8 cellular contexts compared by ENCODE assay signal in the genomic region with DNA sequence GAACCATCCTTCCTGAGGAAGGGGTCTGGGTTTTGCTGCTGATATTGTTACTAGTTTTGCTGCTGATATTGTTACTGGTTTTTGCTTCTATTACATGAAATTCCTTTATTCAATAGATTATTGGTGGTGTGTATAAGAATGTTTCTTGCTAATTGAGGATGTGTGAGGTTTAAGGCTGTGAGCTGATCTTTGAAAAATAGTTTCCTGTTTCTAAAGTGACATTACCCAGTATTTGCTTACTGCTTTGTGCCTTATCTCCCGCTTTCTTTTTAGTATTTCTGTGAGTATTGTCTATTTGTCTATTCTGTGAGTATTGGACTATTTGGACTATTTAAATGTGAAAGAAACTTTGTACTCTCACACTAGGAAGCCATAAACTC. TPM values are rescaled to one million over a fixed set of nuclear protein-coding genes. Genes with fewer than 3 reads are reported as not detected.
DNase-seq lines count a peak whose midpoint lies in the region; ATAC-seq, FAIRE-seq and TF ChIP-seq lines count a peak whose summit lies in the region.

No MANE protein-coding gene starts in this region.

- peaks cover 13% of the 10 kb centered on the region for H3K36me3 Mint-ChIP-seq in Calu3 (ENCODE audit: insufficient read depth, unreplicated experiment)
- peaks cover 21% of the 10 kb centered on the region for H3K36me3 Mint-ChIP-seq in activated CD4-positive, alpha-beta memory T cell treated with anti-CD3 and anti-CD28 coated beads for 36 hours

- H3K27me3 Mint-ChIP-seq in Calu3 (ENCODE audit: unreplicated experiment) = no peaks in the 10 kb centered on the region
- H3K27me3 Mint-ChIP-seq in activated CD4-positive, alpha-beta memory T cell treated with anti-CD3 and anti-CD28 coated beads for 36 hours = peaks cover 2% of the 10 kb centered on the region

- no peaks in the 10 kb centered on the region for H3K36me3 ChIP-seq in gastrocnemius medialis

- TF ChIP-seq POLR2A in gastrocnemius medialis (IDR thresholded peaks at IDR 0.05) (no peak), H54 (IDR thresholded peaks at IDR 0.05; ENCODE audit: low read depth, low read length) (no peak)

- CTCF ChIA-PET in Calu3 (lab: Charles Lee) = interaction anchor here (0.8 to 1.7 kb wide), 2 partner anchors 9 to 13 kb away, joined by 3 to 5 read pairs; no protein-coding TSS in a partner anchor
- CTCF ChIA-PET in activated CD4-positive, alpha-beta memory T cell treated with anti-CD3 and anti-CD28 coated beads for 36 hours (lab: Charles Lee) = interaction anchor here (0.6 to 2.4 kb wide), 7 partner anchors 9 to 381 kb away, joined by 3 to 12 read pairs (median 4); no protein-coding TSS in a partner anchor

- no peaks in the 10 kb centered on the region for H3K27me3 ChIP-seq in gastrocnemius medialis

- no peak for TF ChIP-seq CTCF in Calu3 (IDR thresholded peaks at IDR 0.05; ENCODE audit: unreplicated experiment)
- TF ChIP-seq CTCF in fibroblast of the aortic adventitia (IDR thresholded peaks at IDR 0.05; ENCODE audit: insufficient read depth, low read length) = no peak
- no peak for TF ChIP-seq CTCF in gastrocnemius medialis (IDR thresholded peaks at IDR 0.05 in 4 of 5, conservative IDR thresholded peaks at IDR 0.05 in 1 of 5)

- POLR2A ChIA-PET in activated CD4-positive, alpha-beta memory T cell treated with anti-CD3 and anti-CD28 coated beads for 36 hours (lab: Charles Lee) = interaction anchor here (1.2 to 5.7 kb wide), 4 partner anchors 10 to 38 kb away, joined by 3 to 131 read pairs (median 34); no protein-coding TSS in a partner anchor

- H3K4me1 ChIP-seq in gastrocnemius medialis = peaks cover 5 to 24% of the 10 kb centered on the region in 2 donors

- intact Hi-C loops in Calu3 (cut with micrococcal nuclease; ENCODE audit: unreplicated experiment) = no loop called here
- intact Hi-C loops in activated CD4-positive, alpha-beta memory T cell treated with anti-CD3 and anti-CD28 coated beads for 36 hours (cut with micrococcal nuclease) = loop anchor here (1.0 to 10.0 kb wide), 8 partner anchors 10 to 1631 kb away; partner anchors contain the start of genes ATP12A, MTMR6 and SPATA13
- intact Hi-C loops in gastrocnemius medialis (cut with DNase I; ENCODE audit: low total_unique reads) = no loop called here

- H3K27ac ChIP-seq in gastrocnemius medialis = peak overlapping the region; percentile 49 to 78 (median 70)

- H3K4me1 Mint-ChIP-seq in Calu3 (ENCODE audit: low read depth, unreplicated experiment) = peaks cover 25% of the 10 kb centered on the region
- H3K4me1 Mint-ChIP-seq in activated CD4-positive, alpha-beta memory T cell treated with anti-CD3 and anti-CD28 coated beads for 36 hours (ENCODE audit: low read depth) = peaks cover 81% of the 10 kb centered on the region

- no peaks in the 10 kb centered on the region for H3K9me3 Mint-ChIP-seq in Calu3 (ENCODE audit: low read depth, unreplicated experiment)
- H3K9me3 Mint-ChIP-seq in activated CD4-positive, alpha-beta memory T cell treated with anti-CD3 and anti-CD28 coated beads for 36 hours = no peaks in the 10 kb centered on the region

- no peak for DNase-seq in Calu3
- no peak for DNase-seq in activated CD4-positive, alpha-beta memory T cell treated with anti-CD3 and anti-CD28 coated beads for 36 hours
- no peak for DNase-seq in fibroblast of the aortic adventitia (ENCODE audit: low read depth)
- DNase-seq in gastrocnemius medialis = no peak
- DNase-seq in MV-4-11 (lab: John Stamatoyannopoulos, UW) = no peak
- DNase-seq in middle frontal gyrus (ENCODE audit: extremely low spot score, low spot score) = no peak
- DNase-seq in H54 (ENCODE audit: insufficient read length, low spot score) = no peak
- DNase-seq in LoVo (ENCODE audit: low spot score) = no peak

- no TSS peak for BruUV-seq in Calu3 (replicated peaks; lab: Mats Ljungman, UMichigan)

- H3K9me3 ChIP-seq in gastrocnemius medialis = no peaks in the 10 kb centered on the region

- in situ Hi-C loops in gastrocnemius medialis (cut with MboI; ENCODE audit: low sequenced_read_pairs in 4 of 4) = no loop called here

- no peak for ATAC-seq in gastrocnemius medialis

- H3K4me3 Mint-ChIP-seq in Calu3 (ENCODE audit: low read depth, unreplicated experiment) = peak overlapping the region; percentile 52
- H3K4me3 Mint-ChIP-seq in activated CD4-positive, alpha-beta memory T cell treated with anti-CD3 and anti-CD28 coated beads for 36 hours = peak overlapping the region; percentile 89

- H3K4me3 ChIP-seq in fibroblast of the aortic adventitia (ENCODE audit: low read depth, low read length) (peak overlapping the region; percentile 59), gastrocnemius medialis (peak overlapping the region; percentile 30 to 49 (median 40))

- FAIRE-seq in H54 (lab: Jason Lieb, UNC) = no peak

- H3K27ac Mint-ChIP-seq in Calu3 (ENCODE audit: unreplicated experiment) = peak overlapping the region; percentile 86
- H3K27ac Mint-ChIP-seq in activated CD4-positive, alpha-beta memory T cell treated with anti-CD3 and anti-CD28 coated beads for 36 hours = peak overlapping the region; percentile 97

RNA-seq across cellular contexts. Expression of gene C1QTNF9, which starts 38.2 kb away (rescaled TPM):
- not detected in 2 replicates for total RNA-seq in Calu3 (2022)
- total RNA-seq in activated CD4-positive, alpha-beta memory T cell treated with anti-CD3 and anti-CD28 coated beads for 36 hours = not detected
- not detected in 2 replicates for total RNA-seq in fibroblast of the aortic adventitia (ENCODE audit: low replicate concordance)
- 1 to 10 TPM; 1.0 to 2.1 (median 1.5) TPM for total RNA-seq in gastrocnemius medialis
